ENCODE assay signal across 10 cellular contexts in genomic region chr12:125983784-125984510, GRCh38.
DNase-seq lines count a peak whose midpoint lies in the region; ATAC-seq and FAIRE-seq lines count a peak whose summit lies in the region.
"Had no signal": no experiment of that assay in that cellular context is flagged by ENCODE, and none has a peak within 500 bp of the region (broad histone marks: within the 10 kb centered on the region; RNA-seq: fewer than 3 reads in every experiment).

No MANE protein-coding gene starts in this region.

- H3K9me3 ChIP-seq in muscle layer of duodenum (ENCODE audit: control insufficient read depth in 1 of 2, low read length in 2 of 2) = no peaks in the 10 kb centered on the region

- no peaks in the 10 kb centered on the region for H3K27me3 ChIP-seq in muscle layer of duodenum (ENCODE audit: low read depth, low read length)

- FAIRE-seq in urothelium cell line (lab: Jason Lieb, UNC) = no peak

- H3K9me3 Mint-ChIP-seq in activated naive CD4-positive, alpha-beta T cell treated with anti-CD3 and anti-CD28 coated beads for 36 hours = peaks cover 4% of the 10 kb centered on the region

- CTCF ChIA-PET in activated naive CD4-positive, alpha-beta T cell treated with anti-CD3 and anti-CD28 coated beads for 36 hours (lab: Charles Lee) = no interaction called here

- H3K36me3 Mint-ChIP-seq in activated naive CD4-positive, alpha-beta T cell treated with anti-CD3 and anti-CD28 coated beads for 36 hours (ENCODE audit: low read depth) = no peaks in the 10 kb centered on the region

- peaks cover 2% of the 10 kb centered on the region for H3K4me1 Mint-ChIP-seq in activated naive CD4-positive, alpha-beta T cell treated with anti-CD3 and anti-CD28 coated beads for 36 hours (ENCODE audit: low read depth)

- DNase-seq in activated naive CD4-positive, alpha-beta T cell treated with anti-CD3 and anti-CD28 coated beads for 36 hours = peak; percentile 8
- no peak for DNase-seq in activated naive CD4-positive, alpha-beta T cell treated with anti-CD3 and anti-CD28 coated beads, Interleukin-2, amount 50 U/mL, for 16 hours
- DNase-seq in urothelium cell line (ENCODE audit: low spot score) (peak; percentile 59), NCI-H2081 (lab: John Stamatoyannopoulos, UW) (no peak)

- peak overlapping the region; percentile 29 for H3K4me3 Mint-ChIP-seq in activated naive CD4-positive, alpha-beta T cell treated with anti-CD3 and anti-CD28 coated beads for 36 hours

- peaks cover 0 to 11% of the 10 kb centered on the region in 2 donors for H3K4me1 ChIP-seq in muscle layer of duodenum (ENCODE audit: control insufficient read depth in 1 of 2, insufficient read depth in 2 of 2, low read length in 2 of 2)

- H3K27me3 Mint-ChIP-seq in activated naive CD4-positive, alpha-beta T cell treated with anti-CD3 and anti-CD28 coated beads for 36 hours (ENCODE audit: low read depth) = peaks cover 32% of the 10 kb centered on the region

- intact Hi-C loops in activated naive CD4-positive, alpha-beta T cell treated with anti-CD3 and anti-CD28 coated beads for 36 hours (cut with micrococcal nuclease) = no loop called here

- no peak overlapping the region for H3K27ac ChIP-seq in muscle layer of duodenum (ENCODE audit: low read length)
- H3K27ac ChIP-seq: HL-60 had no signal

- ATAC-seq in esophagus mucosa (peak; percentile 53), HG03025 (IDR thresholded peaks at IDR 0.05; ENCODE audit: low FRiP score, unreplicated experiment) (no peak), GM21576 (IDR thresholded peaks at IDR 0.05; ENCODE audit: unreplicated experiment) (no peak)

- no peak overlapping the region for H3K27ac Mint-ChIP-seq in activated naive CD4-positive, alpha-beta T cell treated with anti-CD3 and anti-CD28 coated beads for 36 hours

- peak overlapping the region; percentile 55 to 62 for H3K4me3 ChIP-seq in muscle layer of duodenum (ENCODE audit: low read depth in 1 of 2, low read length in 2 of 2)
- H3K4me3 ChIP-seq: lung had no signal

- H3K36me3 ChIP-seq in muscle layer of duodenum (ENCODE audit: control insufficient read depth in 1 of 2, insufficient read depth in 2 of 2, low read length in 2 of 2) = no peaks in the 10 kb centered on the region

Comparison
In these comparisons a context has a peak if more than half of its experiments do, and no peak if none do; other contexts are left out.
1. DNase-seq: peak in activated naive CD4-positive, alpha-beta T cell treated with anti-CD3 and anti-CD28 coated beads for 36 hours (single experiment) and urothelium cell line (single experiment); none in activated naive CD4-positive, alpha-beta T cell treated with anti-CD3 and anti-CD28 coated beads, Interleukin-2, amount 50 U/mL, for 16 hours (single experiment) and NCI-H2081 (0 of 2).